In the genomic region with DNA sequence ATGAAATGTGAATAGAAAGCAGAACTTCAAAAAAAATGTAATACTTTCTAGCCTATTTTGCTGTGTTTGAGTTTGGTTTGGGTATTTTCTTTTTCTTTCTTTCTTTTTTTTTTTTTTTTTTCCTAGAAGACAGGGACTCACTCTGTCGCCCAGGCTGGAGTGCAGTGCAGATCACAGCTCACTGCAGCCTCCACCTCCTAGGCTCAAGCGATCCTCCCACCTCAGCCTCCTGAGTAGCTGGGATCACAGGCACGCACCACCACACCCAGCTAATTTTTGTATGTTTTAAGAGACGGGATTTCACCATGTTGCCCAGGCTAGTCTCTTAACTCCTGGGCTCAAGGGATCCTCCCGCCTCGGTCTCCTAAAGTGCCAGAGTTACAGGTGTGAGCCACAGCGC, we compare ENCODE assay signal across 9 cellular contexts. TPM values are rescaled to one million over a fixed set of nuclear protein-coding genes. Genes with fewer than 3 reads are reported as not detected.
DNase-seq lines count a peak whose midpoint lies in the region; ATAC-seq and TF ChIP-seq lines count a peak whose summit lies in the region.
"Not testable (repeated sequence)": the region's sequence is repeated elsewhere in the genome, so short reads cannot be mapped to it uniquely, and the experiment has no call there.
"Had no signal": no experiment of that assay in that cellular context is flagged by ENCODE, and none has a peak within 500 bp of the region (broad histone marks: within the 10 kb centered on the region; RNA-seq: fewer than 3 reads in every experiment).

No MANE protein-coding gene starts in this region.

- not testable (repeated sequence) for DNase-seq in PC-3; activated T-cell treated with anti-CD3 and anti-CD28 coated beads, Interleukin-2, amount 50 U/mL, for 72 hours; colonic mucosa; heart right ventricle

- peak overlapping the region; percentile 96 to 98 for H3K4me3 Mint-ChIP-seq in activated T-cell treated with anti-CD3 and anti-CD28 coated beads, Interleukin-2, amount 50 U/mL, for 72 hours

- not testable (repeated sequence) for H3K27me3 Mint-ChIP-seq in activated T-cell treated with anti-CD3 and anti-CD28 coated beads, Interleukin-2, amount 50 U/mL, for 72 hours (ENCODE audit: low read depth)

- H3K36me3 ChIP-seq in PC-3 (ENCODE audit: low read depth, low read length) (peaks cover 30% of the 10 kb centered on the region), heart right ventricle (peaks cover 0 to 59% (median 13%) of the 10 kb centered on the region in 9 donors), muscle layer of colon (ENCODE audit: insufficient read depth, low read length) (peaks cover 16% of the 10 kb centered on the region), skeletal muscle satellite cell (ENCODE audit: insufficient read depth, low read length) (peaks cover 18% of the 10 kb centered on the region)
- H3K36me3 ChIP-seq in colonic mucosa, result not testable (repeated sequence)

- not testable (repeated sequence) for BruUV-seq in PC-3 (replicated peaks; lab: Mats Ljungman, UMichigan)

- H3K9ac ChIP-seq in PC-3 (ENCODE audit: low read length) (peak overlapping the region; percentile 92), colonic mucosa (ENCODE audit: low read depth in 2 of 2, low read length in 2 of 2) (peak overlapping the region in 1 of 2 donors; percentile 99), muscle layer of colon (ENCODE audit: low read length) (peak overlapping the region; percentile 85), skeletal muscle satellite cell (ENCODE audit: low read depth, low read length) (peak overlapping the region; percentile 89)

- H3K27ac Mint-ChIP-seq in activated T-cell treated with anti-CD3 and anti-CD28 coated beads, Interleukin-2, amount 50 U/mL, for 72 hours, result peak overlapping the region; percentile 100

- not testable (repeated sequence) for ATAC-seq in PC-3; activated T-cell treated with anti-CD3 and anti-CD28 coated beads, Interleukin-2, amount 50 U/mL, for 72 hours (replicated peaks in 1 of 2); heart right ventricle

- peaks cover 79% of the 10 kb centered on the region for H3K4me1 Mint-ChIP-seq in activated T-cell treated with anti-CD3 and anti-CD28 coated beads, Interleukin-2, amount 50 U/mL, for 72 hours (ENCODE audit: low read depth)

- POLR2A ChIA-PET in PC-3 (lab: Charles Lee; ENCODE audit: unreplicated experiment), result interaction anchor here (0.5 kb wide), 1 partner anchor 128 kb away, joined by 4 read pairs; a partner anchor contains a TSS

- H3K4me3 ChIP-seq in GM12875 (ENCODE audit: low read depth, low read length) (peak overlapping the region; percentile 84), PC-3 (ENCODE audit: low read length) (peak overlapping the region; percentile 90), colonic mucosa (peak overlapping the region; percentile 98), heart right ventricle (peak overlapping the region; percentile 61 to 97 (median 88)), muscle layer of colon (ENCODE audit: low read depth in 1 of 2, low read length in 2 of 2) (peak overlapping the region in 1 of 2 donors; percentile 81), skeletal muscle satellite cell (ENCODE audit: low read length) (peak overlapping the region; percentile 92)

- H2AFZ ChIP-seq in PC-3 (ENCODE audit: low read length), result not testable (repeated sequence)

- H3K9me3 ChIP-seq in PC-3 (ENCODE audit: low read length); colonic mucosa; heart right ventricle; muscle layer of colon (ENCODE audit: low read length); skeletal muscle satellite cell (replicated peaks; ENCODE audit: low read length): not testable (repeated sequence)

- H3K9me2 ChIP-seq in PC-3 (replicated peaks; ENCODE audit: low read length), result not testable (repeated sequence)

- peaks cover 14% of the 10 kb centered on the region; the same call in 1 of the 2 replicates for H3K4me1 ChIP-seq in PC-3 (ENCODE audit: insufficient read depth, low read length)
- not testable (repeated sequence) for H3K4me1 ChIP-seq in colonic mucosa
- H3K4me1 ChIP-seq in heart right ventricle, result peaks cover 3 to 62% (median 58%) of the 10 kb centered on the region in 9 donors
- H3K4me1 ChIP-seq in muscle layer of colon (ENCODE audit: insufficient read depth, low read length), result peaks cover 12% of the 10 kb centered on the region
- peaks cover 23% of the 10 kb centered on the region for H3K4me1 ChIP-seq in skeletal muscle satellite cell (ENCODE audit: control insufficient read depth, insufficient read depth, low read length)

- not testable (repeated sequence) for H3K9me3 Mint-ChIP-seq in activated T-cell treated with anti-CD3 and anti-CD28 coated beads, Interleukin-2, amount 50 U/mL, for 72 hours

- TF ChIP-seq CTCF in GM12875 (IDR thresholded peaks at IDR 0.05; ENCODE audit: borderline replicate concordance, insufficient read depth, low read depth, low read length); PC-3 (conservative IDR thresholded peaks at IDR 0.05; ENCODE audit: low read depth, low read length); colonic mucosa (IDR thresholded peaks at IDR 0.05); heart right ventricle (IDR thresholded peaks at IDR 0.05): not testable (repeated sequence)

- H3F3A ChIP-seq in PC-3 (ENCODE audit: low read length, unreplicated experiment), result not testable (repeated sequence)

- H3K4me2 ChIP-seq in PC-3 (ENCODE audit: low read length), result peak overlapping the region; percentile 82
- peak overlapping the region; percentile 85 for H3K4me2 ChIP-seq in skeletal muscle satellite cell (ENCODE audit: low read length)

- H3K27ac ChIP-seq in PC-3 (ENCODE audit: low read length); colonic mucosa: not testable (repeated sequence)
- H3K27ac ChIP-seq in heart right ventricle (peak overlapping the region in 9 of 10 donors; percentile 88 to 97 (median 94)), muscle layer of colon (ENCODE audit: low read depth, low read length) (peak overlapping the region; percentile 70)

- H3K27me3 ChIP-seq in PC-3 (ENCODE audit: low read length); colonic mucosa; heart right ventricle; muscle layer of colon (ENCODE audit: control insufficient read depth in 1 of 2, insufficient read depth in 2 of 2, low read length in 2 of 2); skeletal muscle satellite cell (ENCODE audit: control insufficient read depth, insufficient read depth, low read length): not testable (repeated sequence)

- intact Hi-C loops in PC-3 (cut with micrococcal nuclease) (loop anchor here (10.0 kb wide), 1 partner anchor 162 kb away; a partner anchor contains a TSS), colonic mucosa (cut with DNase I) (loop anchor here (5.0 kb wide), 2 partner anchors 35 to 85 kb away; a partner anchor contains a TSS), heart right ventricle (cut with DNase I) (loop anchor here in 7 of 10 donors (2.0 to 5.0 kb wide), 5 partner anchors 32 to 86 kb away; a partner anchor contains a TSS)

- 64 to 73% methylated on average over 7 of the region's 7 CpGs for WGBS in heart right ventricle, 2 donors

- CTCF ChIA-PET in PC-3 (lab: Charles Lee), result not testable (repeated sequence)

- peaks cover 6 to 17% of the 10 kb centered on the region in 2 donors for H3K36me3 Mint-ChIP-seq in activated T-cell treated with anti-CD3 and anti-CD28 coated beads, Interleukin-2, amount 50 U/mL, for 72 hours (ENCODE audit: insufficient read depth in 2 of 2)

- H4K20me1 ChIP-seq in PC-3 (ENCODE audit: low read length), result peaks cover 30% of the 10 kb centered on the region

- peaks cover 67% of the 10 kb centered on the region for H3K79me2 ChIP-seq in PC-3 (ENCODE audit: low read length)

RNA-seq across cellular contexts. Expression of a gene that starts 1.2 kb away (rescaled TPM):
- total RNA-seq in PC-3 (2014; rRNA removed) (256 and 375 TPM in 2 replicates), colonic mucosa (100 to 1,000 TPM; 282 to 380 TPM), heart right ventricle (100 to 1,000 TPM; 482 to 777 (median 688) TPM)
- total RNA-seq in activated T-cell treated with anti-CD3 and anti-CD28 coated beads, Interleukin-2, amount 50 U/mL, for 72 hours, result 100 to 1,000 TPM; 176 to 225 TPM
- 100 to 1,000 TPM; 365 to 800 TPM for polyA plus RNA-seq in heart right ventricle
- total RNA-seq in skeletal muscle satellite cell (2012; rRNA removed), result 33.2 and 36.5 TPM in 2 replicates

RNA-seq across cellular contexts. Expression of a gene that starts 33.7 kb away (rescaled TPM):
- total RNA-seq in PC-3 (2014; rRNA removed) (35.3 and 38.2 TPM in 2 replicates), colonic mucosa (10 to 100 TPM; 33.8 to 45.1 TPM), heart right ventricle (10 to 100 TPM; 16.3 to 44.5 (median 38.9) TPM)
- total RNA-seq in activated T-cell treated with anti-CD3 and anti-CD28 coated beads, Interleukin-2, amount 50 U/mL, for 72 hours, result 100 to 1,000 TPM; 106 to 124 TPM
- polyA plus RNA-seq in heart right ventricle, result 10 to 100 TPM in 1 of 2 donors, 1 to 10 TPM in 1; 4.1 to 13.8 TPM
- 21.8 and 26.4 TPM in 2 replicates for total RNA-seq in skeletal muscle satellite cell (2012; rRNA removed)

RNA-seq across cellular contexts. Expression of a gene that starts 43.2 kb away (rescaled TPM):
- total RNA-seq in PC-3 (2014; rRNA removed) (51.7 and 56.4 TPM in 2 replicates), colonic mucosa (10 to 100 TPM; 44.8 to 46.9 TPM), heart right ventricle (10 to 100 TPM; 38.4 to 46.4 (median 42.3) TPM)
- total RNA-seq in activated T-cell treated with anti-CD3 and anti-CD28 coated beads, Interleukin-2, amount 50 U/mL, for 72 hours, result 10 to 100 TPM; 45.6 to 46.0 TPM
- 10 to 100 TPM; 12.7 to 22.8 TPM for polyA plus RNA-seq in heart right ventricle
- total RNA-seq in skeletal muscle satellite cell (2012; rRNA removed), result 44.6 and 45.7 TPM in 2 replicates

RNA-seq across cellular contexts. Expression of a gene that starts 58.5 kb away (rescaled TPM):
- total RNA-seq in PC-3 (2014; rRNA removed) (not detected in 2 replicates), colonic mucosa (1 to 10 TPM; 1.6 to 2.0 TPM), heart right ventricle (1 to 10 TPM in 1 of 10 donors, under 1 TPM in 5, not detected in 4; 0.21 to 5.7 (median 0.41) TPM)
- total RNA-seq in activated T-cell treated with anti-CD3 and anti-CD28 coated beads, Interleukin-2, amount 50 U/mL, for 72 hours, result 100 to 1,000 TPM; 125 to 128 TPM
- under 1 TPM in 1 of 2 donors, not detected in 1; 0.06 TPM for polyA plus RNA-seq in heart right ventricle
- total RNA-seq in skeletal muscle satellite cell (2012; rRNA removed), result not detected in 2 replicates
- total RNA-seq: Daoy, SK-MEL-5 had no signal
